16 cellular contexts compared by ENCODE assay signal in genomic region chr10:65798133-65798532, GRCh38.
"Had no signal": no experiment of that assay in that cellular context is flagged by ENCODE, and none has a peak within 500 bp of the region (broad histone marks: within the 10 kb centered on the region; RNA-seq: fewer than 3 reads in every experiment).

No MANE protein-coding gene starts in this region.

- H3K4me1 ChIP-seq: colonic mucosa, gastroesophageal sphincter, left lung, tibial artery, uterus had no signal

- DNase-seq: activated naive CD8-positive, alpha-beta T cell treated with anti-CD3 and anti-CD28 coated beads for 36 hours; central memory CD4-positive, alpha-beta T cell; colonic mucosa; left lung; mammary epithelial cell; natural killer cell; posterior cingulate gyrus; stimulated activated CD4-positive, alpha-beta T cell treated with anti-CD3 and anti-CD28 coated beads, Interleukin-4, amount 100 ng/mL, for 1 hour; stimulated activated naive B cell treated with anti-CD40 and anti-IgM and Interleukin-4, amounts not matched to agents 10 μg/mL and 1 μg/mL and 100 μg/mL, for 72 hours; tibial artery; uterus had no signal

- H3K36me3 ChIP-seq: colonic mucosa, gastroesophageal sphincter, left lung, neutrophil, tibial artery, uterus had no signal

- ATAC-seq: activated CD4-positive, CD25-positive, alpha-beta regulatory T cell treated with anti-CD3 and anti-CD28 coated beads, Interleukin-2, amount 50 U/mL, for 24 hours; gastroesophageal sphincter; left lung; natural killer cell; stimulated activated naive B cell treated with anti-CD40 and anti-IgM and Interleukin-4, amounts not matched to agents 10 μg/mL and 1 μg/mL and 100 μg/mL, for 72 hours had no signal

- H3K9me3 ChIP-seq: colonic mucosa, gastroesophageal sphincter, neutrophil, tibial artery, uterus had no signal

- H3K27ac ChIP-seq: colonic mucosa, gastroesophageal sphincter, left lung, neutrophil, tibial artery, uterus had no signal

- H3K27me3 ChIP-seq: colonic mucosa, gastroesophageal sphincter, left lung, neutrophil, tibial artery, uterus had no signal

- FAIRE-seq: endometrium, islet of Langerhans had no signal

- H3K4me3 ChIP-seq: colonic mucosa, gastroesophageal sphincter, left lung, tibial artery, uterus had no signal
